17 cellular contexts compared by ENCODE assay signal in genomic region chr2:120901213-120901612, GRCh38.
DNase-seq lines count a peak whose midpoint lies in the region; ATAC-seq and TF ChIP-seq lines count a peak whose summit lies in the region.
"Had no signal": no experiment of that assay in that cellular context is flagged by ENCODE, and none has a peak within 500 bp of the region (broad histone marks: within the 10 kb centered on the region; RNA-seq: fewer than 3 reads in every experiment).

No MANE protein-coding gene starts in this region.

- no peaks in the 10 kb centered on the region for H3K36me3 ChIP-seq in left ventricle myocardium inferior
- no peaks in the 10 kb centered on the region for H3K36me3 ChIP-seq in lower lobe of right lung
- H3K36me3 ChIP-seq in aorta (ENCODE audit: control insufficient read depth in 1 of 2, insufficient read depth in 2 of 2, low read length in 1 of 2), result no peaks in the 10 kb centered on the region

- H3K27me3 ChIP-seq in left ventricle myocardium inferior (ENCODE audit: low read depth), result peaks cover 16% of the 10 kb centered on the region
- peaks cover 3% of the 10 kb centered on the region for H3K27me3 ChIP-seq in lower lobe of right lung (ENCODE audit: low read depth)
- H3K27me3 ChIP-seq in aorta (ENCODE audit: control insufficient read depth in 1 of 2, insufficient read depth in 2 of 2, low read length in 1 of 2), result no peaks in the 10 kb centered on the region

- no peaks in the 10 kb centered on the region for H3K9me3 ChIP-seq in left ventricle myocardium inferior (replicated peaks)
- no peaks in the 10 kb centered on the region for H3K9me3 ChIP-seq in lower lobe of right lung
- H3K9me3 ChIP-seq in aorta (ENCODE audit: control insufficient read depth, low read length), result no peaks in the 10 kb centered on the region

- DNase-seq in left ventricle myocardium inferior (peak; percentile 10), cardiac septum (ENCODE audit: low spot score) (no peak), cerebellum (ENCODE audit: low spot score) (peak; percentile 27), lower lobe of right lung (peak; percentile 18), aorta (peak; percentile 9 to 64), KBM-7 (no peak), NCI-H2081 (lab: John Stamatoyannopoulos, UW) (no peak)
- DNase-seq: GOT3, Karpas-422, MM.1S, NCI-H1105 treated with DMSO at 0.1 percent for 48 hours, NCI-H1694 treated with DMSO at 0.1 percent for 48 hours, NCI-H226, NCI-H526, SHP77 had no signal

- intact Hi-C loops in left ventricle myocardium inferior (cut with micrococcal nuclease) (no loop called here), cardiac septum (cut with DNase I) (no loop called here), lower lobe of right lung (cut with DNase I) (no loop called here), aorta (cut with DNase I) (no loop called here)

- H3K27ac ChIP-seq in left ventricle myocardium inferior (replicated peaks) (no peak overlapping the region), lower lobe of right lung (no peak overlapping the region), aorta (ENCODE audit: low read depth in 1 of 2, low read length in 2 of 2) (no peak overlapping the region)
- H3K27ac ChIP-seq: C4-2B had no signal

- TF ChIP-seq CTCF in left ventricle myocardium inferior (IDR thresholded peaks at IDR 0.05; ENCODE audit: borderline replicate concordance) (no peak), lower lobe of right lung (IDR thresholded peaks at IDR 0.05) (no peak)

- in situ Hi-C loops in KBM-7 (cut with MboI; ENCODE audit: low pct_unique_long_range_greater_than_20kb, low sequenced_read_pairs), result no loop called here

- WGBS in aorta, 2 donors, result 17 to 19% methylated on average over 8 of the region's 8 CpGs

- H3K4me1 ChIP-seq in left ventricle myocardium inferior, result peaks cover 13% of the 10 kb centered on the region
- no peaks in the 10 kb centered on the region for H3K4me1 ChIP-seq in lower lobe of right lung
- H3K4me1 ChIP-seq in aorta (ENCODE audit: control insufficient read depth in 1 of 2, insufficient read depth in 2 of 2, low read length in 2 of 2), result no peaks in the 10 kb centered on the region

- no peak for ATAC-seq in lower lobe of right lung
- no peak for ATAC-seq in aorta (ENCODE audit: low FRiP score)
- ATAC-seq in HG03196 (IDR thresholded peaks at IDR 0.05; ENCODE audit: unreplicated experiment), result no peak

- H3K4me3 ChIP-seq in left ventricle myocardium inferior (no peak overlapping the region), lower lobe of right lung (no peak overlapping the region), aorta (ENCODE audit: low read length in 2 of 2) (no peak overlapping the region)

Comparison
In these comparisons a context has a peak if more than half of its experiments do, and no peak if none do; other contexts are left out.
1. DNase-seq: peak in left ventricle myocardium inferior (single experiment), cerebellum (single experiment), lower lobe of right lung (single experiment) and aorta (2 of 2); none in cardiac septum (single experiment), KBM-7 (single experiment) and NCI-H2081 (0 of 2).